Comparison of ENCODE assay signal across 18 cellular contexts in the genomic region with DNA sequence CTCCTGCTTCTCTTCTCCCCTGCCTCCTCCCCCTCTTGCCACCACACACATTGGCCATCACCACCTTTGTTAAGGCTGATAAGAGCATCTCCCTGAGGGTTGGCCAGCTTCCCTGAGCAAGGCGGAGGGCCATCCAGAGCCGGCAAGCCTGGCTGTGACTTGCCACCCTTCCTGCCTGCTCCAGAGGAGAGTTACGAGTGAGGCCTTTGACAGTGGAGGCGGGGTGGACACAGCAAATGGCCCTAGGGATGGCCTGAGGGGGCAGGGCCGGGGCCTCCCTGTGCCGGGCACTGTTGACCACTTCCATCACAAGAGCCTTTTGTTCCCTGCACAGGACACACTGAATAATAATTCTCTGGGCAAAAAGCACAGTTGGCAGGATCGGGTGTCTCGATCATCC. TPM values are rescaled to one million over a fixed set of nuclear protein-coding genes. Genes with fewer than 3 reads are reported as not detected.
A peak's percentile ranks its signal among the peaks of the same experiment; 100 is the strongest.
DNase-seq lines count a peak whose midpoint lies in the region; ATAC-seq and TF ChIP-seq lines count a peak whose summit lies in the region.
"Had no signal": no experiment of that assay in that cellular context is flagged by ENCODE, and none has a peak within 500 bp of the region (broad histone marks: within the 10 kb centered on the region; RNA-seq: fewer than 3 reads in every experiment).

No MANE protein-coding gene starts in this region.

- peaks cover 15 to 32% of the 10 kb centered on the region in 2 donors for H3K36me3 ChIP-seq in neuronal stem cell (replicated peaks in 1 of 2; ENCODE audit: control insufficient read depth in 2 of 2, insufficient read depth in 2 of 2, low read length in 2 of 2)
- H3K36me3 ChIP-seq: BLaER1 treated with 17β-estradiol and CSF1 and Interleukin-3, amounts not matched to agents 10 nM and 100 nM had no signal

- H4K8ac ChIP-seq in neuronal stem cell (ENCODE audit: low read depth, low read length), result no peak overlapping the region

- H3K9ac ChIP-seq in neuronal stem cell (ENCODE audit: low read depth, low read length, poor library complexity), result peak overlapping the region; percentile 9
- H3K9ac ChIP-seq: BLaER1 treated with 17β-estradiol and CSF1 and Interleukin-3, amounts not matched to agents 10 nM and 100 nM; parathyroid adenoma had no signal

- H2BK5ac ChIP-seq in neuronal stem cell (ENCODE audit: low read length), result no peak overlapping the region

- H2AK5ac ChIP-seq in neuronal stem cell (ENCODE audit: low read depth, low read length), result no peak overlapping the region

- no peak overlapping the region for H3K18ac ChIP-seq in neuronal stem cell (ENCODE audit: low read length)

- peak overlapping the region; percentile 31 for H3K14ac ChIP-seq in neuronal stem cell (ENCODE audit: low read length)

- peaks cover 3% of the 10 kb centered on the region for H3K79me1 ChIP-seq in neuronal stem cell (ENCODE audit: low read depth, low read length)

- peaks cover 22 to 35% of the 10 kb centered on the region in 2 donors for H3K4me1 ChIP-seq in neuronal stem cell (ENCODE audit: control insufficient read depth in 2 of 2, insufficient read depth in 1 of 2, low read depth in 1 of 2, low read length in 2 of 2)

- no peak overlapping the region for H3K27ac ChIP-seq in neuronal stem cell (replicated peaks; ENCODE audit: low read length)
- H3K27ac ChIP-seq: BLaER1 treated with 17β-estradiol and CSF1 and Interleukin-3, amounts not matched to agents 10 nM and 100 nM; parathyroid adenoma; skin epidermis had no signal

- no peak overlapping the region for H2BK120ac ChIP-seq in neuronal stem cell (ENCODE audit: low read depth, low read length)

- peak; percentile 94 for DNase-seq in Ammon's horn (ENCODE audit: low spot score)
- DNase-seq in amygdala (lab: John Stamatoyannopoulos, UW), result peak in 51 of 56 donors; percentile 35 to 94 (median 77)
- peak; percentile 84 to 85 for DNase-seq in hippocampal formation (lab: John Stamatoyannopoulos, UW)
- no peak for DNase-seq in neuronal stem cell (ENCODE audit: low spot score)
- no peak for DNase-seq in OCI-M1 (lab: John Stamatoyannopoulos, UW)
- DNase-seq in activated CD8-positive, alpha-beta memory T cell treated with anti-CD3 and anti-CD28 coated beads for 24 hours, result no peak
- no peak for DNase-seq in foreskin fibroblast
- DNase-seq: HFFc6; KG1; NCI-H526; SHP77 treated with DMSO at 0.1 percent for 48 hours; stimulated activated CD4-positive, alpha-beta T cell treated with anti-CD3 and anti-CD28 coated beads, Interleukin-2, amount 100 ng/mL, for 48 hours had no signal

- no peaks in the 10 kb centered on the region for H3K9me3 ChIP-seq in neuronal stem cell (replicated peaks in 1 of 2; ENCODE audit: control insufficient read depth in 2 of 2, insufficient read depth in 1 of 2, low read depth in 1 of 2, low read length in 2 of 2)
- H3K9me3 ChIP-seq: adrenal gland; BLaER1 treated with 17β-estradiol and CSF1 and Interleukin-3, amounts not matched to agents 10 nM and 100 nM; mucosa of descending colon had no signal

- peak overlapping the region in 1 of 2 donors; percentile 79 for H3K4me3 ChIP-seq in neuronal stem cell (ENCODE audit: low read length in 2 of 2)
- H3K4me3 ChIP-seq in foreskin fibroblast (ENCODE audit: low read depth in 1 of 2, low read length in 2 of 2), result no peak overlapping the region
- H3K4me3 ChIP-seq: BLaER1 treated with 17β-estradiol and CSF1 and Interleukin-3, amounts not matched to agents 10 nM and 100 nM; mucosa of descending colon; skin epidermis had no signal

- peaks cover 0 to 7% (median 0%) of the 10 kb centered on the region in 3 experiments for H3K27me3 ChIP-seq in neuronal stem cell (ENCODE audit: control insufficient read depth in 3 of 3, insufficient read depth in 3 of 3, low read depth in 1 of 3, low read length in 3 of 3)
- H3K27me3 ChIP-seq: adrenal gland had no signal

- H3K23ac ChIP-seq in neuronal stem cell (ENCODE audit: low read depth, low read length, poor library complexity), result no peak overlapping the region

- ATAC-seq in HG03520 (IDR thresholded peaks at IDR 0.05; ENCODE audit: unreplicated experiment), result no peak
- ATAC-seq: mucosa of descending colon had no signal

- no peak overlapping the region for H3K4ac ChIP-seq in neuronal stem cell (ENCODE audit: low read length)

- no peak overlapping the region for H4K91ac ChIP-seq in neuronal stem cell (ENCODE audit: low read depth, low read length, poor library complexity)

- H2BK12ac ChIP-seq in neuronal stem cell (ENCODE audit: low read length), result no peak overlapping the region

- no peak overlapping the region for H2BK15ac ChIP-seq in neuronal stem cell (ENCODE audit: low read length)

- no peak overlapping the region for H3K4me2 ChIP-seq in neuronal stem cell (ENCODE audit: insufficient read depth, low read length, poor library complexity, severe bottlenecking)

- no peak overlapping the region for H2AFZ ChIP-seq in neuronal stem cell (ENCODE audit: low read length)
- H2AFZ ChIP-seq: parathyroid adenoma had no signal

- no peak for TF ChIP-seq CTCF in foreskin fibroblast (IDR thresholded peaks at IDR 0.05; ENCODE audit: low read depth, low read length)

- WGBS in neuronal stem cell (ENCODE audit: extremely low coverage in 2 of 2, insufficient read length in 2 of 2, insufficient replicate concordance in 1 of 2), 2 donors, result no CpG with 5 or more reads among the region's 8 CpGs

RNA-seq across cellular contexts. Expression of a gene that starts 5.4 kb away (rescaled TPM):
- polyA plus RNA-seq in neuronal stem cell (2013, experiment 1 of 2), result 0.95 TPM
- 0.93 TPM for polyA plus RNA-seq in neuronal stem cell (2013, experiment 2 of 2)

RNA-seq across cellular contexts. Expression of a gene that starts 16.0 kb away (rescaled TPM):
- polyA plus RNA-seq in neuronal stem cell (2013, experiment 1 of 2), result 23.1 TPM
- 19.6 TPM for polyA plus RNA-seq in neuronal stem cell (2013, experiment 2 of 2)

RNA-seq across cellular contexts. Expression of a gene that starts 16.2 kb away (rescaled TPM):
- 13.4 TPM for polyA plus RNA-seq in neuronal stem cell (2013, experiment 1 of 2)
- polyA plus RNA-seq in neuronal stem cell (2013, experiment 2 of 2), result 11.6 TPM

RNA-seq across cellular contexts. Expression of a gene that starts 20.8 kb away (rescaled TPM):
- polyA plus RNA-seq in neuronal stem cell (2013, experiment 1 of 2), result 16.5 TPM
- 15.7 TPM for polyA plus RNA-seq in neuronal stem cell (2013, experiment 2 of 2)

RNA-seq across cellular contexts. Expression of a gene that starts 54.4 kb away (rescaled TPM):
- 7.4 TPM for polyA plus RNA-seq in neuronal stem cell (2013, experiment 1 of 2)
- 7.4 TPM for polyA plus RNA-seq in neuronal stem cell (2013, experiment 2 of 2)

Comparison
In these comparisons a context has a peak if more than half of its experiments do, and no peak if none do; other contexts are left out.
1. DNase-seq: peak in Ammon's horn (single experiment), amygdala (51 of 56) and hippocampal formation (2 of 2); none in neuronal stem cell (single experiment), OCI-M1 (single experiment), activated CD8-positive, alpha-beta memory T cell treated with anti-CD3 and anti-CD28 coated beads for 24 hours (single experiment) and foreskin fibroblast (0 of 2).